In genomic region chr9:132268725-132269352, GRCh38 we compare ENCODE assay signal across 8 cellular contexts.
DNase-seq lines count a peak whose midpoint lies in the region; ATAC-seq lines count a peak whose summit lies in the region.

No MANE protein-coding gene starts in this region.

- DNase-seq in SIG-M5 treated with dmso at 0.1 percent for 504 hours (lab: John Stamatoyannopoulos, UW; ENCODE audit: unreplicated experiment) (peak; percentile 63), SIG-M5 (lab: John Stamatoyannopoulos, UW) (no peak), NCI-H2171 (lab: John Stamatoyannopoulos, UW) (peak; percentile 72), caudate nucleus (lab: John Stamatoyannopoulos, UW) (peak in 43 of 61 donors; percentile 2 to 73 (median 35)), left lobe of liver (ENCODE audit: low spot score) (no peak)
- DNase-seq in activated CD4-positive, CD25-positive, alpha-beta regulatory T cell treated with anti-CD3 and anti-CD28 coated beads, Interleukin-2, amount 50 U/mL, for 16 hours (ENCODE audit: low read depth, low spot score), result peak; percentile 45
- peak; percentile 37 to 56 (median 42) for DNase-seq in stimulated activated CD4-positive, alpha-beta T cell treated with anti-CD3 and anti-CD28 coated beads, TNF-alpha, amount 100 ng/mL, for 1 hour (ENCODE audit: low read depth in 3 of 3, low spot score in 1 of 3)

- no peak overlapping the region for H3K27ac ChIP-seq in caudate nucleus (ENCODE audit: low read depth, low read length)

- ATAC-seq in left lobe of liver (peak; percentile 87), HG03460 (IDR thresholded peaks at IDR 0.05; ENCODE audit: unreplicated experiment) (no peak)

Comparison
In these comparisons a context has a peak if more than half of its experiments do, and no peak if none do; other contexts are left out.
1. DNase-seq: peak in SIG-M5 treated with dmso at 0.1 percent for 504 hours (single experiment), NCI-H2171 (single experiment), activated CD4-positive, CD25-positive, alpha-beta regulatory T cell treated with anti-CD3 and anti-CD28 coated beads, Interleukin-2, amount 50 U/mL, for 16 hours (single experiment), caudate nucleus (43 of 61) and stimulated activated CD4-positive, alpha-beta T cell treated with anti-CD3 and anti-CD28 coated beads, TNF-alpha, amount 100 ng/mL, for 1 hour (3 of 3); none in SIG-M5 (single experiment) and left lobe of liver (single experiment).